Comparison of ENCODE assay signal across 9 cellular contexts in genomic region chr19:27774827-27775226, GRCh38.
A peak's percentile ranks its signal among the peaks of the same experiment; 100 is the strongest.
DNase-seq lines count a peak whose midpoint lies in the region; ATAC-seq, FAIRE-seq and TF ChIP-seq lines count a peak whose summit lies in the region.
"Had no signal": no experiment of that assay in that cellular context is flagged by ENCODE, and none has a peak within 500 bp of the region (broad histone marks: within the 10 kb centered on the region; RNA-seq: fewer than 3 reads in every experiment).

No MANE protein-coding gene starts in this region.

- H2AFZ ChIP-seq in keratinocyte (ENCODE audit: control insufficient read depth, low read length), result no peak overlapping the region

- no peak for ATAC-seq in GM21381 (IDR thresholded peaks at IDR 0.05; ENCODE audit: unreplicated experiment)
- ATAC-seq: activated naive CD4-positive, alpha-beta T cell treated with anti-CD3 and anti-CD28 coated beads, Interleukin-2, amount 50 U/mL, for 72 hours had no signal

- peaks cover 36% of the 10 kb centered on the region for H3K9me3 ChIP-seq in WERI-Rb-1 (ENCODE audit: severe bottlenecking)
- H3K9me3 ChIP-seq in keratinocyte (ENCODE audit: control insufficient read depth, low read depth, low read length), result peaks cover 13% of the 10 kb centered on the region

- H3K9me1 ChIP-seq in keratinocyte (ENCODE audit: control insufficient read depth, extremely low read depth, insufficient read depth, low read length), result no peaks in the 10 kb centered on the region

- H3K27ac ChIP-seq in WERI-Rb-1 (no peak overlapping the region; the same call in none of the 2 replicates), keratinocyte (ENCODE audit: control insufficient read depth, insufficient read depth, low read length) (no peak overlapping the region)

- H3K79me2 ChIP-seq in keratinocyte (ENCODE audit: control insufficient read depth, insufficient read depth, low read length), result no peaks in the 10 kb centered on the region

- DNase-seq in NOMO-1 treated with DMSO at 0.1 percent for 48 hours (lab: John Stamatoyannopoulos, UW; ENCODE audit: unreplicated experiment), result peak; percentile 42
- DNase-seq in NOMO-1 treated with dmso at 0.1 percent for 144 hours (lab: John Stamatoyannopoulos, UW; ENCODE audit: unreplicated experiment), result no peak
- no peak for DNase-seq in HFF-Myc (ENCODE audit: extremely low read depth, low read depth)
- peak; percentile 44 for DNase-seq in WERI-Rb-1
- DNase-seq in keratinocyte (ENCODE audit: low read depth, low spot score), result no peak
- no peak for DNase-seq in LoVo (ENCODE audit: low spot score)
- no peak for DNase-seq in NCI-H1092 treated with DMSO at 0.1 percent for 48 hours (lab: John Stamatoyannopoulos, UW)

- TF ChIP-seq CTCF in HFF-Myc (IDR thresholded peaks at IDR 0.05; ENCODE audit: low read depth, low read length, missing control alignments), result peak; percentile 39
- peak; percentile 54 for TF ChIP-seq CTCF in WERI-Rb-1 (IDR thresholded peaks at IDR 0.05; ENCODE audit: low read depth, low read length)
- TF ChIP-seq CTCF in keratinocyte (optimal IDR thresholded peaks at IDR 0.05 in 1 of 3, IDR thresholded peaks at IDR 0.05 in 1 of 3, conservative IDR thresholded peaks at IDR 0.05 in 1 of 3; ENCODE audit: extremely low read depth in 1 of 3, insufficient read depth in 2 of 3, low read length in 3 of 3), result peak in 2 of 3 experiments; percentile 34 to 43

- H3K4me1 ChIP-seq in keratinocyte (ENCODE audit: control insufficient read depth, extremely low read depth, insufficient read depth, low read length), result no peaks in the 10 kb centered on the region

- dilution Hi-C loops in keratinocyte (cut with MboI; ENCODE audit: extremely low pct_ligation_motif_present, low sequenced_read_pairs), result no loop called here

- no peak overlapping the region for H3K9ac ChIP-seq in keratinocyte (ENCODE audit: control insufficient read depth, extremely low read depth, insufficient read depth, low read length)

- H3K4me3 ChIP-seq in HFF-Myc (replicated peaks; ENCODE audit: low read depth, low read length) (no peak overlapping the region), WERI-Rb-1 (ENCODE audit: low read depth, low read length) (no peak overlapping the region), keratinocyte (ENCODE audit: control insufficient read depth in 2 of 3, extremely low read depth in 1 of 3, insufficient read depth in 2 of 3, low read depth in 1 of 3, low read length in 3 of 3) (no peak overlapping the region)

- H3K27me3 ChIP-seq in WERI-Rb-1 (ENCODE audit: insufficient read depth, low read depth, severe bottlenecking), result no peaks in the 10 kb centered on the region
- no peaks in the 10 kb centered on the region for H3K27me3 ChIP-seq in keratinocyte (ENCODE audit: control insufficient read depth, extremely low read depth, insufficient read depth, low read length)

- H4K20me1 ChIP-seq in keratinocyte (ENCODE audit: control insufficient read depth, extremely low read depth, insufficient read depth, low read length), result no peaks in the 10 kb centered on the region

- no peak for FAIRE-seq in keratinocyte (lab: Jason Lieb, UNC)

- no peak overlapping the region for H3K4me2 ChIP-seq in keratinocyte (ENCODE audit: control insufficient read depth, extremely low read depth, insufficient read depth, low read depth, low read length)

- H3K36me3 ChIP-seq in WERI-Rb-1 (peaks cover 83% of the 10 kb centered on the region), keratinocyte (ENCODE audit: control insufficient read depth in 2 of 2, extremely low read depth in 1 of 2, insufficient read depth in 2 of 2, low read length in 2 of 2) (peaks cover 7 to 17% of the 10 kb centered on the region in 2 experiments)

Comparison
In these comparisons a context has a peak if more than half of its experiments do, and no peak if none do; other contexts are left out.
1. DNase-seq: peak in NOMO-1 treated with DMSO at 0.1 percent for 48 hours (single experiment) and WERI-Rb-1 (single experiment); none in NOMO-1 treated with dmso at 0.1 percent for 144 hours (single experiment), HFF-Myc (single experiment), keratinocyte (single experiment), LoVo (single experiment) and NCI-H1092 treated with DMSO at 0.1 percent for 48 hours (single experiment).
2. Peak in every context shown above with its lines, with median percentiles within 50 percentile points of each other: CTCF ChIP-seq.